ENCODE assay signal across 27 cellular contexts in genomic region chr16:57510016-57510871, GRCh38. TPM values are rescaled to one million over a fixed set of nuclear protein-coding genes. Genes with fewer than 3 reads are reported as not detected.
A peak's percentile ranks its signal among the peaks of the same experiment; 100 is the strongest.
DNase-seq lines count a peak whose midpoint lies in the region; ATAC-seq, FAIRE-seq and TF ChIP-seq lines count a peak whose summit lies in the region.
"Had no signal": no experiment of that assay in that cellular context is flagged by ENCODE, and none has a peak within 500 bp of the region (broad histone marks: within the 10 kb centered on the region; RNA-seq: fewer than 3 reads in every experiment).

No MANE protein-coding gene starts in this region.

- no peaks in the 10 kb centered on the region for H3K36me3 Mint-ChIP-seq in natural killer cell treated with Interleukin-12 subunit alpha and Interleukin-12 subunit beta and Interleukin-15 and Interleukin-18, amount 100 ng/mL, for 72 hours
- H3K36me3 Mint-ChIP-seq in natural killer cell (no peaks in the 10 kb centered on the region), endothelial cell (ENCODE audit: low read depth, unreplicated experiment) (peaks cover 9% of the 10 kb centered on the region), mesothelial cell of epicardium (peaks cover 4% of the 10 kb centered on the region)
- peaks cover 27% of the 10 kb centered on the region for H3K36me3 Mint-ChIP-seq in stimulated activated effector memory CD8-positive, alpha-beta T cell treated with anti-CD3 and anti-CD28 coated beads, Interleukin-12 subunit alpha, Interleukin-12 subunit beta, amount 100 ng/mL, for 72 hours
- H3K36me3 Mint-ChIP-seq: activated naive CD8-positive, alpha-beta T cell had no signal

- no peak overlapping the region for H3K4me3 ChIP-seq in small intestine (ENCODE audit: low read depth in 1 of 2, low read length in 2 of 2)
- H3K4me3 ChIP-seq: GM12878, psoas muscle, spleen, thoracic aorta had no signal

- H3K9me3 ChIP-seq in small intestine (ENCODE audit: control insufficient read depth, low read depth), result no peaks in the 10 kb centered on the region
- H3K9me3 ChIP-seq: psoas muscle, spleen, thoracic aorta had no signal

- no peak for FAIRE-seq in small intestine (lab: Jason Lieb, UNC)
- FAIRE-seq: GM12878 had no signal

- peak; percentile 28 for DNase-seq in natural killer cell treated with Interleukin-12 subunit alpha and Interleukin-12 subunit beta and Interleukin-15 and Interleukin-18, amount 100 ng/mL, for 72 hours (ENCODE audit: low spot score)
- DNase-seq in natural killer cell (no peak), endothelial cell (ENCODE audit: low spot score) (no peak), mesothelial cell of epicardium (ENCODE audit: low spot score in 2 of 2, unreplicated experiment in 2 of 2) (no peak), small intestine (no peak), HT-29 (ENCODE audit: low spot score) (no peak), NCI-H187 (lab: John Stamatoyannopoulos, UW) (no peak)
- DNase-seq in stimulated activated effector memory CD8-positive, alpha-beta T cell treated with anti-CD3 and anti-CD28 coated beads, Interleukin-12 subunit alpha, Interleukin-12 subunit beta, amount 100 ng/mL, for 72 hours (ENCODE audit: low spot score in 2 of 2), result no peak
- DNase-seq: activated CD4-positive, alpha-beta memory T cell treated with anti-CD3 and anti-CD28 coated beads, Interleukin-2, amount 10 ng/mL, durations not matched to agents 7 days and 5 days; COR-L47; DND-41; NCI-H1092; NCI-H2081 treated with DMSO at 0.1 percent for 48 hours; NCI-H446; SHP77 treated with DMSO at 0.1 percent for 48 hours; spleen; stimulated activated CD4-positive, alpha-beta T cell treated with anti-CD3 and anti-CD28 coated beads, Interleukin-2, amount 100 ng/mL, for 48 hours; stimulated activated naive CD4-positive, alpha-beta T cell; T-cell had no signal

- no peaks in the 10 kb centered on the region for H3K27me3 Mint-ChIP-seq in natural killer cell treated with Interleukin-12 subunit alpha and Interleukin-12 subunit beta and Interleukin-15 and Interleukin-18, amount 100 ng/mL, for 72 hours
- H3K27me3 Mint-ChIP-seq in natural killer cell (ENCODE audit: low read depth in 2 of 2) (no peaks in the 10 kb centered on the region), endothelial cell (ENCODE audit: unreplicated experiment) (peaks cover 8% of the 10 kb centered on the region), mesothelial cell of epicardium (ENCODE audit: low read depth) (no peaks in the 10 kb centered on the region)
- H3K27me3 Mint-ChIP-seq: activated CD4-positive, alpha-beta memory T cell treated with anti-CD3 and anti-CD28 coated beads, Interleukin-2, amount 10 ng/mL, durations not matched to agents 7 days and 5 days; activated naive CD8-positive, alpha-beta T cell; T-cell had no signal

- H3K27me3 ChIP-seq in small intestine (ENCODE audit: control insufficient read depth in 2 of 2, insufficient read depth in 2 of 2, low read length in 2 of 2), result no peaks in the 10 kb centered on the region
- H3K27me3 ChIP-seq: spleen had no signal

- H3K4me1 Mint-ChIP-seq in natural killer cell treated with Interleukin-12 subunit alpha and Interleukin-12 subunit beta and Interleukin-15 and Interleukin-18, amount 100 ng/mL, for 72 hours (ENCODE audit: low read depth in 2 of 2), result no peaks in the 10 kb centered on the region
- no peaks in the 10 kb centered on the region for H3K4me1 Mint-ChIP-seq in natural killer cell
- H3K4me1 Mint-ChIP-seq in endothelial cell (ENCODE audit: unreplicated experiment), result peaks cover 56% of the 10 kb centered on the region
- H3K4me1 Mint-ChIP-seq in mesothelial cell of epicardium, result peaks cover 69% of the 10 kb centered on the region
- H3K4me1 Mint-ChIP-seq in stimulated activated effector memory CD8-positive, alpha-beta T cell treated with anti-CD3 and anti-CD28 coated beads, Interleukin-12 subunit alpha, Interleukin-12 subunit beta, amount 100 ng/mL, for 72 hours, result no peaks in the 10 kb centered on the region
- H3K4me1 Mint-ChIP-seq: activated CD4-positive, alpha-beta memory T cell treated with anti-CD3 and anti-CD28 coated beads, Interleukin-2, amount 10 ng/mL, durations not matched to agents 7 days and 5 days; B cell; T-cell had no signal

- H3K4me1 ChIP-seq in small intestine (ENCODE audit: control insufficient read depth in 2 of 2, insufficient read depth in 1 of 2, low read depth in 1 of 2, low read length in 1 of 2), result no peaks in the 10 kb centered on the region
- H3K4me1 ChIP-seq: psoas muscle had no signal

- H3K4me3 Mint-ChIP-seq in natural killer cell treated with Interleukin-12 subunit alpha and Interleukin-12 subunit beta and Interleukin-15 and Interleukin-18, amount 100 ng/mL, for 72 hours, result no peak overlapping the region
- H3K4me3 Mint-ChIP-seq in natural killer cell (no peak overlapping the region), endothelial cell (ENCODE audit: unreplicated experiment) (no peak overlapping the region), mesothelial cell of epicardium (no peak overlapping the region)
- H3K4me3 Mint-ChIP-seq in stimulated activated effector memory CD8-positive, alpha-beta T cell treated with anti-CD3 and anti-CD28 coated beads, Interleukin-12 subunit alpha, Interleukin-12 subunit beta, amount 100 ng/mL, for 72 hours, result no peak overlapping the region
- H3K4me3 Mint-ChIP-seq: activated CD4-positive, alpha-beta memory T cell treated with anti-CD3 and anti-CD28 coated beads, Interleukin-2, amount 10 ng/mL, durations not matched to agents 7 days and 5 days; activated naive CD8-positive, alpha-beta T cell; B cell; T-cell had no signal

- no peak overlapping the region for H3K27ac Mint-ChIP-seq in natural killer cell treated with Interleukin-12 subunit alpha and Interleukin-12 subunit beta and Interleukin-15 and Interleukin-18, amount 100 ng/mL, for 72 hours
- H3K27ac Mint-ChIP-seq in natural killer cell (no peak overlapping the region), endothelial cell (ENCODE audit: unreplicated experiment) (peak overlapping the region; percentile 83), mesothelial cell of epicardium (peak overlapping the region; percentile 93)
- H3K27ac Mint-ChIP-seq in stimulated activated effector memory CD8-positive, alpha-beta T cell treated with anti-CD3 and anti-CD28 coated beads, Interleukin-12 subunit alpha, Interleukin-12 subunit beta, amount 100 ng/mL, for 72 hours, result peak overlapping the region; percentile 58
- H3K27ac Mint-ChIP-seq: activated CD4-positive, alpha-beta memory T cell treated with anti-CD3 and anti-CD28 coated beads, Interleukin-2, amount 10 ng/mL, durations not matched to agents 7 days and 5 days; activated naive CD8-positive, alpha-beta T cell; B cell; T-cell had no signal

- H3K27ac ChIP-seq in small intestine (ENCODE audit: low read depth in 1 of 2, low read length in 1 of 2), result no peak overlapping the region
- H3K27ac ChIP-seq: psoas muscle, thoracic aorta had no signal

- no peak for TF ChIP-seq CTCF in natural killer cell (IDR thresholded peaks at IDR 0.05)
- no peak for TF ChIP-seq CTCF in endothelial cell (IDR thresholded peaks at IDR 0.05; ENCODE audit: unreplicated experiment)
- TF ChIP-seq CTCF in mesothelial cell of epicardium (IDR thresholded peaks at IDR 0.05; ENCODE audit: unreplicated experiment), result no peak

- H3K9me3 Mint-ChIP-seq in natural killer cell treated with Interleukin-12 subunit alpha and Interleukin-12 subunit beta and Interleukin-15 and Interleukin-18, amount 100 ng/mL, for 72 hours, result no peaks in the 10 kb centered on the region
- H3K9me3 Mint-ChIP-seq in natural killer cell (no peaks in the 10 kb centered on the region), endothelial cell (ENCODE audit: unreplicated experiment) (no peaks in the 10 kb centered on the region), mesothelial cell of epicardium (no peaks in the 10 kb centered on the region)
- H3K9me3 Mint-ChIP-seq in stimulated activated effector memory CD8-positive, alpha-beta T cell treated with anti-CD3 and anti-CD28 coated beads, Interleukin-12 subunit alpha, Interleukin-12 subunit beta, amount 100 ng/mL, for 72 hours, result no peaks in the 10 kb centered on the region
- H3K9me3 Mint-ChIP-seq: activated CD4-positive, alpha-beta memory T cell treated with anti-CD3 and anti-CD28 coated beads, Interleukin-2, amount 10 ng/mL, durations not matched to agents 7 days and 5 days; T-cell had no signal

- no peaks in the 10 kb centered on the region for H3K36me3 ChIP-seq in small intestine (ENCODE audit: control insufficient read depth in 2 of 2, insufficient read depth in 2 of 2, low read length in 2 of 2)

- WGBS in small intestine, 3 donors, result 55 to 64% (median 58%) methylated on average over 10 of the region's 10 CpGs

- no peak for ATAC-seq in natural killer cell treated with Interleukin-12 subunit alpha and Interleukin-12 subunit beta and Interleukin-15 and Interleukin-18, amount 100 ng/mL, for 72 hours
- no peak for ATAC-seq in natural killer cell
- no peak for ATAC-seq in stimulated activated effector memory CD8-positive, alpha-beta T cell treated with anti-CD3 and anti-CD28 coated beads, Interleukin-12 subunit alpha, Interleukin-12 subunit beta, amount 100 ng/mL, for 72 hours
- ATAC-seq: activated CD4-positive, CD25-positive, alpha-beta regulatory T cell treated with anti-CD3 and anti-CD28 coated beads, Interleukin-2, amount 50 U/mL, for 24 hours; GM12878; psoas muscle; T-cell had no signal

- intact Hi-C loops in natural killer cell (cut with micrococcal nuclease), result no loop called here

RNA-seq across cellular contexts. Expression of gene DOK4, which starts 24.0 kb away (rescaled TPM):
- 1 to 10 TPM; 4.2 to 6.5 TPM for total RNA-seq in natural killer cell treated with Interleukin-12 subunit alpha and Interleukin-12 subunit beta and Interleukin-15 and Interleukin-18, amount 100 ng/mL, for 72 hours
- total RNA-seq in natural killer cell (1 to 10 TPM in 2 of 3 donors, under 1 TPM in 1; 0.75 to 2.5 (median 1.5) TPM), endothelial cell (ENCODE audit: unreplicated experiment) (69.4 TPM), mesothelial cell of epicardium (79.0 to 83.6 TPM (median 83.6 TPM) in 3 replicates)
- 100 to 1,000 TPM in 2 of 3 donors, 10 to 100 TPM in 1; 53.0 to 135 (median 112) TPM for polyA plus RNA-seq in small intestine
- total RNA-seq in HT-29 (2014; rRNA removed; shearing (Covaris generic)), result 118 and 122 TPM in 2 replicates

RNA-seq across cellular contexts. Expression of gene CCDC102A, which starts 26.1 kb away (rescaled TPM):
- 10 to 100 TPM; 13.9 to 21.5 TPM for total RNA-seq in natural killer cell treated with Interleukin-12 subunit alpha and Interleukin-12 subunit beta and Interleukin-15 and Interleukin-18, amount 100 ng/mL, for 72 hours
- total RNA-seq in natural killer cell, result 10 to 100 TPM; 15.5 to 24.4 (median 17.1) TPM
- total RNA-seq in endothelial cell (ENCODE audit: unreplicated experiment), result 14.6 TPM
- total RNA-seq in mesothelial cell of epicardium, result 30.6 to 31.9 TPM (median 31.3 TPM) in 3 replicates
- 1 to 10 TPM; 1.1 to 2.8 (median 1.6) TPM for polyA plus RNA-seq in small intestine
- 7.6 and 7.7 TPM in 2 replicates for total RNA-seq in HT-29 (2014; rRNA removed; shearing (Covaris generic))

RNA-seq across cellular contexts. Expression of gene ADGRG5, which starts 32.2 kb away (rescaled TPM):
- 10 to 100 TPM; 86.8 to 95.0 TPM for total RNA-seq in natural killer cell treated with Interleukin-12 subunit alpha and Interleukin-12 subunit beta and Interleukin-15 and Interleukin-18, amount 100 ng/mL, for 72 hours
- 100 to 1,000 TPM in 1 of 3 donors, 10 to 100 TPM in 2; 83.2 to 118 (median 94.5) TPM for total RNA-seq in natural killer cell
- total RNA-seq in endothelial cell (ENCODE audit: unreplicated experiment), result 0.28 TPM
- total RNA-seq in mesothelial cell of epicardium, result 1.1 to 1.3 TPM (median 1.3 TPM) in 3 replicates
- 1 to 10 TPM; 2.4 to 3.9 (median 3.4) TPM for polyA plus RNA-seq in small intestine
- 3.1 and 5.1 TPM in 2 replicates for total RNA-seq in HT-29 (2014; rRNA removed; shearing (Covaris generic))
- total RNA-seq: A673, H4 had no signal

RNA-seq across cellular contexts. Expression of gene POLR2C, which starts 47.8 kb away (rescaled TPM):
- total RNA-seq in natural killer cell treated with Interleukin-12 subunit alpha and Interleukin-12 subunit beta and Interleukin-15 and Interleukin-18, amount 100 ng/mL, for 72 hours, result 10 to 100 TPM; 63.8 to 85.4 TPM
- total RNA-seq in natural killer cell (10 to 100 TPM; 55.4 to 71.2 (median 66.7) TPM), endothelial cell (ENCODE audit: unreplicated experiment) (52.1 TPM), mesothelial cell of epicardium (62.1 to 69.1 TPM (median 65.0 TPM) in 3 replicates)
- 10 to 100 TPM; 51.7 to 65.5 (median 57.3) TPM for polyA plus RNA-seq in small intestine
- total RNA-seq in HT-29 (2014; rRNA removed; shearing (Covaris generic)), result 151 and 174 TPM in 2 replicates

Comparison
In these comparisons a context has a peak if more than half of its experiments do, and no peak if none do; other contexts are left out.
1. H3K27ac Mint-ChIP-seq: peak in endothelial cell (single experiment), mesothelial cell of epicardium (single experiment) and stimulated activated effector memory CD8-positive, alpha-beta T cell treated with anti-CD3 and anti-CD28 coated beads, Interleukin-12 subunit alpha, Interleukin-12 subunit beta, amount 100 ng/mL, for 72 hours (single experiment); none in natural killer cell treated with Interleukin-12 subunit alpha and Interleukin-12 subunit beta and Interleukin-15 and Interleukin-18, amount 100 ng/mL, for 72 hours (0 of 2) and natural killer cell (0 of 2).
2. RNA of gene ADGRG5, which starts 32.2 kb away (total RNA-seq): 86.8 to 95.0 TPM in natural killer cell treated with Interleukin-12 subunit alpha and Interleukin-12 subunit beta and Interleukin-15 and Interleukin-18, amount 100 ng/mL, for 72 hours and 83.2 to 118 TPM in natural killer cell; 3.1 to 5.1 TPM in HT-29, 1.1 to 1.3 TPM in mesothelial cell of epicardium and 0.28 TPM in endothelial cell (single experiment); every median in the first group is over 10 times any median in the second.